8 cellular contexts compared by ENCODE assay signal in genomic region chr17:32349854-32350661, GRCh38. TPM values are rescaled to one million over a fixed set of nuclear protein-coding genes. Genes with fewer than 3 reads are reported as not detected.
DNase-seq lines count a peak whose midpoint lies in the region; ATAC-seq and TF ChIP-seq lines count a peak whose summit lies in the region.

ZNF207 (plus strand) TSS chr17:32350157; CDS start chr17:32350286, 129 bp downstream.

- WGBS in ovary, 3 donors = 0 to 1% (median 1%) methylated on average over 47 of the region's 47 CpGs
- WGBS in thyroid gland, 2 donors = 1% methylated on average over 47 of the region's 47 CpGs

- H3K36me3 ChIP-seq in ovary (no peaks in the 10 kb centered on the region), thyroid gland (peaks cover 6 to 7% of the 10 kb centered on the region in 2 donors)

- H3K27me3 ChIP-seq in ovary = no peaks in the 10 kb centered on the region
- no peaks in the 10 kb centered on the region for H3K27me3 ChIP-seq in thyroid gland

- intact Hi-C loops in Right ventricle myocardium inferior (cut with DNase I) (no loop called here), ovary (cut with DNase I) (no loop called here), thyroid gland (cut with DNase I) (no loop called here)

- H3K4me3 ChIP-seq in ovary (peak within 1 kb of the TSS; percentile 94), thyroid gland (replicated peaks in 1 of 3) (peak within 1 kb of the TSS; percentile 43 to 83 (median 72))

- H3K9me3 ChIP-seq in ovary = no peaks in the 10 kb centered on the region
- no peaks in the 10 kb centered on the region for H3K9me3 ChIP-seq in thyroid gland

- peak within 1 kb of the TSS; percentile 67 to 91 for H3K27ac ChIP-seq in ovary
- peak within 1 kb of the TSS; percentile 93 to 97 (median 95) for H3K27ac ChIP-seq in thyroid gland

- no peak for TF ChIP-seq CTCF in GM10266 (IDR thresholded peaks at IDR 0.05; ENCODE audit: control insufficient read depth, insufficient read depth, low read depth, missing control alignments)
- no peak for TF ChIP-seq CTCF in ovary (IDR thresholded peaks at IDR 0.05)
- TF ChIP-seq CTCF in thyroid gland (IDR thresholded peaks at IDR 0.05) = peak in 1 of 6 experiments; percentile 3

- peak; percentile 84 for TF ChIP-seq POLR2A in ovary (IDR thresholded peaks at IDR 0.05)
- peak in 1 of 2 donors; percentile 93 for TF ChIP-seq POLR2A in thyroid gland (IDR thresholded peaks at IDR 0.05)

- H3K4me1 ChIP-seq in ovary (ENCODE audit: insufficient read depth) (peaks cover 15% of the 10 kb centered on the region), thyroid gland (peaks cover 18 to 38% of the 10 kb centered on the region in 2 donors)

- peak; percentile 92 for DNase-seq in GM10266 (ENCODE audit: extremely low spot score)
- DNase-seq in NCI-H1417 (lab: John Stamatoyannopoulos, UW) = peak; percentile 94 to 98 (median 96)
- DNase-seq in SW 1271 (lab: John Stamatoyannopoulos, UW) = peak; percentile 78 to 94
- DNase-seq in activated naive CD8-positive, alpha-beta T cell treated with anti-CD3 and anti-CD28 coated beads, Interleukin-2, amount 50 U/mL, for 16 hours (ENCODE audit: low read depth, low spot score) = peak; percentile 92
- peak; percentile 97 for DNase-seq in Right ventricle myocardium inferior (ENCODE audit: missing footprints)
- peak; percentile 95 to 96 (median 95) for DNase-seq in ovary
- DNase-seq in thyroid gland = peak; percentile 94 to 96

- no peak for TF ChIP-seq EP300 in ovary (IDR thresholded peaks at IDR 0.05)

- ATAC-seq in HG02678 (IDR thresholded peaks at IDR 0.05; ENCODE audit: unreplicated experiment) (peak; percentile 95), Right ventricle myocardium inferior (peak; percentile 99)

RNA-seq across cellular contexts. Expression of gene ZNF207, which starts in this region (rescaled TPM):
- 58.4 TPM for total RNA-seq in Right ventricle myocardium inferior
- 100 to 1,000 TPM; 105 to 155 (median 136) TPM for total RNA-seq in ovary
- polyA plus RNA-seq in ovary = 100 to 1,000 TPM in 1 of 2 donors, 10 to 100 TPM in 1; 67.0 to 157 TPM
- 100 to 1,000 TPM; 155 to 218 (median 194) TPM for total RNA-seq in thyroid gland

Comparison
In these comparisons a context has a peak if more than half of its experiments do, and no peak if none do; other contexts are left out.
1. Peak in every context shown above with its lines: DNase-seq, ATAC-seq, H3K4me3 ChIP-seq and H3K27ac ChIP-seq.